33 cellular contexts compared by ENCODE assay signal in the genomic region with DNA sequence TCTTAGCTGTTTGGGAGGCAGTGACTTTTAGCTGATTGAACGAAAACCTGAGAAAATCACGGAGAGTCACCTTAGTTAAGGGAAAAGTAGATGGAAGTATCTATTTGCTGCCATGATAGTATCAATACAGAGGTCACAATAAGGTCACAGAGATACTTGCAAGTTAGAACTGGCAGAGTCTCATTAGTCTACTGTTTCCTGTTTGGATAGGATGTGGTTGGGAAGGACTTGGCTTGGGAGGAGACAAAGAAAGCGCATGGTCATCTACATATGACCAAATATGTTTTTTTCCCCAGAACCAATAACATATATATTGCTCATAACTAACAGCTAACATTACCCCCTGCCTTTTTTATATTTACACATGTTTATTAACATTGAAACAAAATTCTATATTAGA.
"Had no signal": no experiment of that assay in that cellular context is flagged by ENCODE, and none has a peak within 500 bp of the region (broad histone marks: within the 10 kb centered on the region; RNA-seq: fewer than 3 reads in every experiment).

No MANE protein-coding gene starts in this region.

- H3K4me1 ChIP-seq: adrenal gland, body of pancreas, colonic mucosa had no signal

- H3K4me3 ChIP-seq: adrenal gland, body of pancreas, colonic mucosa, MG63, PC-9 had no signal

- H3K4me2 ChIP-seq: PC-9 had no signal

- H3K27ac ChIP-seq: adrenal gland, body of pancreas, colonic mucosa, PC-9, RWPE1 had no signal

- H3K36me3 ChIP-seq: adrenal gland, colonic mucosa, MG63 had no signal

- H3K27me3 ChIP-seq: adrenal gland, body of pancreas, colonic mucosa, MG63 had no signal

- DNase-seq: activated CD4-positive, alpha-beta memory T cell treated with anti-CD3 and anti-CD28 coated beads for 36 hours; activated CD4-positive, alpha-beta T cell treated with anti-CD3 and anti-CD28 coated beads for 36 hours; activated CD4-positive, alpha-beta T cell treated with anti-CD3 and anti-CD28 coated beads, Interleukin-2, amount 10 ng/mL, durations not matched to agents 7 days and 5 days; activated CD8-positive, alpha-beta memory T cell treated with anti-CD3 and anti-CD28 coated beads, Interleukin-2, amount 50 U/mL, for 4 hours; activated gamma-delta T cell treated with Interleukin-2 at 50 U/mL for 16 hours; activated naive CD4-positive, alpha-beta T cell treated with anti-CD3 and anti-CD28 coated beads for 36 hours; activated T-cell treated with anti-CD3 and anti-CD28 coated beads for 4 hours; activated T-cell treated with anti-CD3 and anti-CD28 coated beads, Interleukin-2, amount 50 U/mL, for 4 hours; adrenal gland; body of pancreas; central memory CD4-positive, alpha-beta T cell; colonic mucosa; MG63; NCI-H1048; NCI-H1105 treated with DMSO at 0.1 percent for 48 hours; NCI-H1436; NCI-H1694; NCI-H1930; NCI-H2081 treated with DMSO at 0.1 percent for 48 hours; NCI-H226; NCI-H446 treated with DMSO at 0.1 percent for 48 hours; NK-92 treated with Interleukin-12 subunit alpha and Interleukin-12 subunit beta, amount 100 ng/mL, for 24 hours; PC-9; SIG-M5; SW 1271; T-helper 1 cell; T-helper 2 cell; T-helper 9 cell had no signal

- H3K9me3 ChIP-seq: adrenal gland, body of pancreas, colonic mucosa, MG63 had no signal

- H2AFZ ChIP-seq: PC-9 had no signal

- ATAC-seq: activated CD4-positive, alpha-beta T cell treated with anti-CD3 and anti-CD28 coated beads for 36 hours; activated CD4-positive, CD25-positive, alpha-beta regulatory T cell treated with anti-CD3 and anti-CD28 coated beads, Interleukin-2, amount 50 U/mL, for 24 hours; activated naive CD4-positive, alpha-beta T cell treated with anti-CD3 and anti-CD28 coated beads, Interleukin-2, amount 50 U/mL, for 72 hours; activated T-cell treated with anti-CD3 and anti-CD28 coated beads, Interleukin-2, amount 50 U/mL, for 4 hours; body of pancreas; Right ventricle myocardium inferior; WTC11 had no signal
